Comparison of ENCODE assay signal across 9 cellular contexts in the genomic region with DNA sequence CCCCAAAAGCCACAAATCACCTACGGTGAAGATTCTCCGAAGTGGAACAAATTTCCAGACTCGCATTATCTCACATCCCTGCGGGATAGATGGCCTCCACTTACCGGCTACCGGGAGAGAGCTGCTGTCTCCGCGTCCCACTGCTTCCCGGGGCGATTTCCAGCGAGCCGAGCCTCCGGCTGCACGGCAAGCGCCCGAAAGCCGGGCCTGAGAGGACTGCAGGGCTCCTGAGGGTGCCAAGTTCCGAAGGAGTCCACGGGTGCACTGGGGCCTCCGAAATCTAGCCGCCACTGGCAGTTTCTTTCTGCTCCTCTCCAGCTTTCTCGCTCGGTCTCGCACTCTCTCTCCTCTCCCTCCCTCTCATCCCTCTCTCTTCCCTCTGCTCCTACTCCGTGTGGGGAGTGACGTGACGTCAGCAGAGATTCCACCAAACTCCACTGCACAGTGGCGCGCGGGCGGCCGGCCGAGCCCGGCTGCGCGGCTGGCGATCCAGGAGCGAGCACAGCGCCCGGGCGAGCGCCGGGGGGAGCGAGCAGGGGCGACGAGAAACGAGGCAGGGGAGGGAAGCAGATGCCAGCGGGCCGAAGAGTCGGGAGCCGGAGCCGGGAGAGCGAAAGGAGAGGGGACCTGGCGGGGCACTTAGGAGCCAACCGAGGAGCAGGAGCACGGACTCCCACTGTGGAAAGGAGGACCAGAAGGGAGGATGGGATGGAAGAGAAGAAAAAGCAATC. TPM values are rescaled to one million over a fixed set of nuclear protein-coding genes. Genes with fewer than 3 reads are reported as not detected.
DNase-seq lines count a peak whose midpoint lies in the region; ATAC-seq and TF ChIP-seq lines count a peak whose summit lies in the region.
"Had no signal": no experiment of that assay in that cellular context is flagged by ENCODE, and none has a peak within 500 bp of the region (broad histone marks: within the 10 kb centered on the region; RNA-seq: fewer than 3 reads in every experiment).

No MANE protein-coding gene starts in this region.

- H3K36me3 ChIP-seq in SJSA1: peaks cover 27% of the 10 kb centered on the region
- no peaks in the 10 kb centered on the region for H3K36me3 ChIP-seq in sigmoid colon

- TF ChIP-seq EP300 in sigmoid colon (IDR thresholded peaks at IDR 0.05): no peak

- H3K27me3 ChIP-seq in SJSA1 (replicated peaks): no peaks in the 10 kb centered on the region
- peaks cover 68 to 100% (median 100%) of the 10 kb centered on the region in 3 donors for H3K27me3 ChIP-seq in sigmoid colon

- TF ChIP-seq CTCF in GM20000 (IDR thresholded peaks at IDR 0.05; ENCODE audit: extremely low read depth, missing control alignments) (no peak), sigmoid colon (IDR thresholded peaks at IDR 0.05) (no peak), GM13976 (IDR thresholded peaks at IDR 0.05; ENCODE audit: borderline replicate concordance, control extremely low read depth, extremely low read depth, insufficient read depth, missing control alignments) (no peak)

- H3K4me1 ChIP-seq in SJSA1 (replicated peaks): peaks cover 16% of the 10 kb centered on the region
- H3K4me1 ChIP-seq in sigmoid colon: peaks cover 0 to 31% (median 26%) of the 10 kb centered on the region in 4 donors

- 2 to 4% methylated on average over 56 of the region's 56 CpGs for whole genome bisulfite sequencing in sigmoid colon, 2 donors

- intact Hi-C loops in left ventricle myocardium superior (cut with micrococcal nuclease): no loop called here
- intact Hi-C loops in sigmoid colon (cut with DNase I): no loop called here

- peak; percentile 22 for DNase-seq in GM20000 (ENCODE audit: low spot score)
- DNase-seq in SJSA1 (ENCODE audit: low read depth in 1 of 2, low spot score in 2 of 2): peak; percentile 86 to 88
- peak; percentile 52 for DNase-seq in left ventricle myocardium superior
- no peak for DNase-seq in sigmoid colon
- DNase-seq in GM13976 (ENCODE audit: low spot score): no peak
- no peak for DNase-seq in SKM-1 treated with dmso at 0.1 percent for 144 hours (lab: John Stamatoyannopoulos, UW; ENCODE audit: unreplicated experiment)
- DNase-seq: NK-92 treated with Interleukin-12 subunit alpha and Interleukin-12 subunit beta, amount 100 ng/mL, for 24 hours had no signal

- ATAC-seq in left ventricle myocardium superior (peak; percentile 54), HG03159 (IDR thresholded peaks at IDR 0.05; ENCODE audit: unreplicated experiment) (no peak), GM18909 (IDR thresholded peaks at IDR 0.05; ENCODE audit: poor library complexity, unreplicated experiment) (no peak)

- no peak for TF ChIP-seq POLR2A in sigmoid colon (IDR thresholded peaks at IDR 0.05)

- H3K27ac ChIP-seq in SJSA1 (peak overlapping the region; percentile 43), sigmoid colon (peak overlapping the region in 1 of 4 donors; percentile 91)

- no peaks in the 10 kb centered on the region for H3K9me3 ChIP-seq in SJSA1 (replicated peaks)
- H3K9me3 ChIP-seq in sigmoid colon: no peaks in the 10 kb centered on the region

- in situ Hi-C loops in GM13976 (cut with MboI; ENCODE audit: low sequenced_read_pairs, unreplicated experiment): loop anchor here (25.0 kb wide), 3 partner anchors 325 to 1000 kb away; no protein-coding TSS in a partner anchor

- H3K4me3 ChIP-seq in SJSA1 (peak overlapping the region; percentile 61), sigmoid colon (peak overlapping the region in 3 of 4 donors; percentile 23 to 34 (median 30))

RNA-seq across cellular contexts. Expression of gene PITX2, which starts 14.0 kb away (rescaled TPM):
- total RNA-seq in SJSA1 (2014; rRNA removed; shearing (Covaris generic)): 20.6 and 21.7 TPM in 2 replicates
- total RNA-seq in left ventricle myocardium superior (0.50 TPM), sigmoid colon (under 1 TPM in 1 of 4 donors, not detected in 3; 0.95 TPM)
- 1 to 10 TPM in 2 of 3 donors, under 1 TPM in 1; 0.45 to 2.1 (median 1.2) TPM for polyA plus RNA-seq in sigmoid colon

Comparison
In these comparisons a context has a peak if more than half of its experiments do, and no peak if none do; other contexts are left out.
1. DNase-seq: peak in GM20000 (single experiment), SJSA1 (2 of 2) and left ventricle myocardium superior (single experiment); none in sigmoid colon (single experiment), GM13976 (single experiment) and SKM-1 treated with dmso at 0.1 percent for 144 hours (single experiment).
2. RNA of gene PITX2, which starts 14.0 kb away (total RNA-seq): 20.6 to 21.7 TPM in SJSA1; 0.50 TPM in left ventricle myocardium superior (single experiment) and 0.95 TPM in sigmoid colon; every median in the first group is over 10 times any median in the second.